In genomic region chr12:6961278-6961694, GRCh38 we compare ENCODE assay signal across 10 cellular contexts. TPM values are rescaled to one million over a fixed set of nuclear protein-coding genes. Genes with fewer than 3 reads are reported as not detected.
A peak's percentile ranks its signal among the peaks of the same experiment; 100 is the strongest.
DNase-seq lines count a peak whose midpoint lies in the region; ATAC-seq lines count a peak whose summit lies in the region.
"Had no signal": no experiment of that assay in that cellular context is flagged by ENCODE, and none has a peak within 500 bp of the region (broad histone marks: within the 10 kb centered on the region; RNA-seq: fewer than 3 reads in every experiment).

No MANE protein-coding gene starts in this region.

- H3K27ac Mint-ChIP-seq in activated naive CD4-positive, alpha-beta T cell treated with anti-CD3 and anti-CD28 coated beads, Interleukin-2, amount 50 U/mL, for 72 hours = peak overlapping the region; percentile 98 to 99

- no peaks in the 10 kb centered on the region for H3K27me3 ChIP-seq in iPS-18a (ENCODE audit: control insufficient read depth, insufficient read depth, low read length)

- H3K9me3 ChIP-seq in iPS-18a (ENCODE audit: control insufficient read depth, low read depth, low read length) = no peaks in the 10 kb centered on the region

- in situ Hi-C loops in SK-MEL-5 (cut with HindIII; ENCODE audit: low pct_unique_long_range_greater_than_20kb, low sequenced_read_pairs) = no loop called here

- peak overlapping the region; percentile 78 for H3K27ac ChIP-seq in iPS-18a (ENCODE audit: low read length)

- DNase-seq in NCI-H2081 (lab: John Stamatoyannopoulos, UW) = peak; percentile 34 to 60
- no peak for DNase-seq in NCI-H2081 treated with DMSO at 0.1 percent for 48 hours (lab: John Stamatoyannopoulos, UW)
- peak; percentile 52 for DNase-seq in SK-MEL-5 (ENCODE audit: low read depth, low spot score)
- DNase-seq in activated naive CD4-positive, alpha-beta T cell treated with anti-CD3 and anti-CD28 coated beads, Interleukin-2, amount 50 U/mL, for 72 hours (ENCODE audit: low spot score in 2 of 2) = peak; percentile 78 to 96
- peak; percentile 88 to 90 for DNase-seq in stimulated activated CD4-positive, alpha-beta T cell treated with anti-CD3 and anti-CD28 coated beads, Interleukin-1b, Interleukin-23, amount 100 ng/mL, for 1 hour (ENCODE audit: low read depth in 2 of 2)

- peaks cover 20% of the 10 kb centered on the region for H3K36me3 ChIP-seq in iPS-18a (ENCODE audit: control insufficient read depth, low read depth, low read length)

- peak overlapping the region; percentile 70 for H3K9ac ChIP-seq in iPS-18a (ENCODE audit: low read length)

- H3K4me1 ChIP-seq in iPS-18a (ENCODE audit: control insufficient read depth, low read depth, low read length) = peaks cover 22% of the 10 kb centered on the region

- H3K9me3 Mint-ChIP-seq in activated naive CD4-positive, alpha-beta T cell treated with anti-CD3 and anti-CD28 coated beads, Interleukin-2, amount 50 U/mL, for 72 hours = no peaks in the 10 kb centered on the region

- peak overlapping the region; percentile 11 for H3K4me3 ChIP-seq in iPS-18a (ENCODE audit: low read length)

- H3K36me3 Mint-ChIP-seq in activated naive CD4-positive, alpha-beta T cell treated with anti-CD3 and anti-CD28 coated beads, Interleukin-2, amount 50 U/mL, for 72 hours = peaks cover 46 to 52% of the 10 kb centered on the region in 2 donors

- ATAC-seq in activated naive CD4-positive, alpha-beta T cell treated with anti-CD3 and anti-CD28 coated beads, Interleukin-2, amount 50 U/mL, for 72 hours = peak; percentile 73 to 80
- ATAC-seq in HG03280 (IDR thresholded peaks at IDR 0.05; ENCODE audit: unreplicated experiment) = no peak
- no peak for ATAC-seq in HG02970 (IDR thresholded peaks at IDR 0.05; ENCODE audit: low FRiP score, unreplicated experiment)

RNA-seq across cellular contexts. Expression of gene PHB2, which starts 9.2 kb away (rescaled TPM):
- 410 and 413 TPM in 2 replicates for total RNA-seq in SK-MEL-5 (2014; rRNA removed; shearing (Covaris generic))
- 371 and 390 TPM in 2 replicates for polyA plus RNA-seq in SK-MEL-5 (2015; cell fraction: cytosol; rRNA removed)
- 400 and 436 TPM in 2 replicates for polyA plus RNA-seq in SK-MEL-5 (2015; cell fraction: nucleus; rRNA removed)
- 100 to 1,000 TPM; 387 to 423 TPM for total RNA-seq in activated naive CD4-positive, alpha-beta T cell treated with anti-CD3 and anti-CD28 coated beads, Interleukin-2, amount 50 U/mL, for 72 hours

RNA-seq across cellular contexts. Expression of gene EMG1, which starts 9.4 kb away (rescaled TPM):
- 62.9 and 70.8 TPM in 2 replicates for total RNA-seq in SK-MEL-5 (2014; rRNA removed; shearing (Covaris generic))
- polyA plus RNA-seq in SK-MEL-5 (2015; cell fraction: cytosol; rRNA removed) = 36.4 and 54.8 TPM in 2 replicates
- 57.0 and 68.1 TPM in 2 replicates for polyA plus RNA-seq in SK-MEL-5 (2015; cell fraction: nucleus; rRNA removed)
- 10 to 100 TPM; 69.0 to 76.3 TPM for total RNA-seq in activated naive CD4-positive, alpha-beta T cell treated with anti-CD3 and anti-CD28 coated beads, Interleukin-2, amount 50 U/mL, for 72 hours

RNA-seq across cellular contexts. Expression of gene PTPN6, which starts 10.1 kb away (rescaled TPM):
- not detected in 2 replicates for total RNA-seq in SK-MEL-5 (2014; rRNA removed; shearing (Covaris generic))
- polyA plus RNA-seq in SK-MEL-5 (2015; cell fraction: cytosol; rRNA removed) = 1.2 TPM in 1 of 2 replicates, not detected in the other
- polyA plus RNA-seq in SK-MEL-5 (2015; cell fraction: nucleus; rRNA removed) = 3.5 TPM in 1 of 2 replicates, not detected in the other
- total RNA-seq in activated naive CD4-positive, alpha-beta T cell treated with anti-CD3 and anti-CD28 coated beads, Interleukin-2, amount 50 U/mL, for 72 hours = 100 to 1,000 TPM; 320 to 609 TPM

RNA-seq across cellular contexts. Expression of gene C12orf57, which starts 17.5 kb away (rescaled TPM):
- total RNA-seq in SK-MEL-5 (2014; rRNA removed; shearing (Covaris generic)) = 118 and 135 TPM in 2 replicates
- 121 and 213 TPM in 2 replicates for polyA plus RNA-seq in SK-MEL-5 (2015; cell fraction: cytosol; rRNA removed)
- 14.3 and 25.2 TPM in 2 replicates for polyA plus RNA-seq in SK-MEL-5 (2015; cell fraction: nucleus; rRNA removed)
- total RNA-seq in activated naive CD4-positive, alpha-beta T cell treated with anti-CD3 and anti-CD28 coated beads, Interleukin-2, amount 50 U/mL, for 72 hours = 100 to 1,000 TPM; 229 to 609 TPM

RNA-seq across cellular contexts. Expression of gene RNU7-1, which starts 17.7 kb away (rescaled TPM):
- not detected in 2 replicates for total RNA-seq in SK-MEL-5 (2014; rRNA removed; shearing (Covaris generic))
- not detected in 2 replicates for polyA plus RNA-seq in SK-MEL-5 (2015; cell fraction: cytosol; rRNA removed)
- not detected in 2 replicates for polyA plus RNA-seq in SK-MEL-5 (2015; cell fraction: nucleus; rRNA removed)
- not detected for total RNA-seq in activated naive CD4-positive, alpha-beta T cell treated with anti-CD3 and anti-CD28 coated beads, Interleukin-2, amount 50 U/mL, for 72 hours
- total RNA-seq: lung microvascular endothelial cell had no signal
- polyA plus RNA-seq: AG04450 had no signal

Comparison
In these comparisons a context has a peak if more than half of its experiments do, and no peak if none do; other contexts are left out.
1. ATAC-seq: peak in activated naive CD4-positive, alpha-beta T cell treated with anti-CD3 and anti-CD28 coated beads, Interleukin-2, amount 50 U/mL, for 72 hours (2 of 2); none in HG03280 (single experiment) and HG02970 (single experiment).
2. RNA of gene PTPN6, which starts 10.1 kb away (total RNA-seq): 320 to 609 TPM in activated naive CD4-positive, alpha-beta T cell treated with anti-CD3 and anti-CD28 coated beads, Interleukin-2, amount 50 U/mL, for 72 hours; not detected in SK-MEL-5; every median in the first group is over 100 times any median in the second.